Comparison of ENCODE assay signal across 18 cellular contexts in the genomic region with DNA sequence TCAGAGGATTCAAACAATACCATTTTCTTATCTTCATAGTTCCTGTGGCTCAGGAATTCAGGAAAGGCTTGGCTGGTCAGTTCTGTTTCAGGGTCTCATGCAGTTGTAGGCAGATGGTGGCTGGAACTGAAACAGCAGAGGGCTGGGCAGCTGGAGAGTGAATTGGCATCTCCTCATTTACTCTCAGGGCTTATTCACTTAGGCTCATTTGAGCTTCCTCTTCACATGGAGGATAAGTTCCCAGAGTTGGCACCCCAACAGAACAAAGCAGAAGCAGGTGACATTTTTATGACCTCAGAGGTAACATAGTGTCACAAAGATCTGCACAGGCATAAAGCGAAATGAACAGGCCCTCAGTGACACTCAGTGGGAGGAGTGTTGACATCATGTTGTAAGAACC.
DNase-seq lines count a peak whose midpoint lies in the region; ATAC-seq and TF ChIP-seq lines count a peak whose summit lies in the region.
"Had no signal": no experiment of that assay in that cellular context is flagged by ENCODE, and none has a peak within 500 bp of the region (broad histone marks: within the 10 kb centered on the region; RNA-seq: fewer than 3 reads in every experiment).

No MANE protein-coding gene starts in this region.

- DNase-seq in NCI-H1105 (lab: John Stamatoyannopoulos, UW) (peak; percentile 18), NCI-H1105 treated with DMSO at 0.1 percent for 48 hours (lab: John Stamatoyannopoulos, UW) (no peak), astrocyte of the cerebellum (ENCODE audit: low read depth) (peak; percentile 29), iris pigment epithelial cell (ENCODE audit: low read depth) (peak; percentile 65), pulmonary artery endothelial cell (ENCODE audit: low read depth, low spot score) (peak; percentile 64)
- no peak for DNase-seq in activated CD8-positive, alpha-beta memory T cell treated with anti-CD3 and anti-CD28 coated beads, Interleukin-2, amount 10 ng/mL, durations not matched to agents 7 days and 5 days
- DNase-seq: activated CD4-positive, alpha-beta T cell treated with anti-CD3 and anti-CD28 coated beads for 36 hours; activated effector memory CD4-positive, alpha-beta T cell treated with Interleukin-2 at 50 U/mL for 16 hours; foreskin melanocyte; GF-D8; NCI-H146; NCI-H446; stimulated activated CD4-positive, alpha-beta T cell treated with anti-CD3 and anti-CD28 coated beads, Interleukin-12 subunit alpha, Interleukin-12 subunit beta, amount 100 ng/mL, for 4 hours had no signal

- H3K27ac Mint-ChIP-seq in activated CD8-positive, alpha-beta memory T cell treated with anti-CD3 and anti-CD28 coated beads, Interleukin-2, amount 10 ng/mL, durations not matched to agents 7 days and 5 days = no peak overlapping the region
- H3K27ac Mint-ChIP-seq: activated CD4-positive, alpha-beta T cell treated with anti-CD3 and anti-CD28 coated beads for 36 hours; nephron had no signal

- TF ChIP-seq CTCF in astrocyte of the cerebellum (IDR thresholded peaks at IDR 0.05; ENCODE audit: low read depth, low read length, missing control alignments) = no peak

- H3K27me3 Mint-ChIP-seq in activated CD8-positive, alpha-beta memory T cell treated with anti-CD3 and anti-CD28 coated beads, Interleukin-2, amount 10 ng/mL, durations not matched to agents 7 days and 5 days = no peaks in the 10 kb centered on the region
- H3K27me3 Mint-ChIP-seq: activated CD4-positive, alpha-beta T cell treated with anti-CD3 and anti-CD28 coated beads for 36 hours had no signal

- ATAC-seq in GM21515 (IDR thresholded peaks at IDR 0.05; ENCODE audit: unreplicated experiment) (no peak), GM19395 (IDR thresholded peaks at IDR 0.05; ENCODE audit: unreplicated experiment) (no peak)
- ATAC-seq in activated CD8-positive, alpha-beta memory T cell treated with anti-CD3 and anti-CD28 coated beads, Interleukin-2, amount 10 ng/mL, durations not matched to agents 7 days and 5 days = no peak
- ATAC-seq: activated CD4-positive, alpha-beta T cell treated with anti-CD3 and anti-CD28 coated beads for 36 hours had no signal

- no peaks in the 10 kb centered on the region for H3K9me3 Mint-ChIP-seq in activated CD8-positive, alpha-beta memory T cell treated with anti-CD3 and anti-CD28 coated beads, Interleukin-2, amount 10 ng/mL, durations not matched to agents 7 days and 5 days (ENCODE audit: low read depth)
- H3K9me3 Mint-ChIP-seq: nephron had no signal

- no peak overlapping the region for H3K4me3 Mint-ChIP-seq in activated CD8-positive, alpha-beta memory T cell treated with anti-CD3 and anti-CD28 coated beads, Interleukin-2, amount 10 ng/mL, durations not matched to agents 7 days and 5 days
- H3K4me3 Mint-ChIP-seq: activated CD4-positive, alpha-beta T cell treated with anti-CD3 and anti-CD28 coated beads for 36 hours; nephron had no signal

- CTCF ChIA-PET in activated CD8-positive, alpha-beta memory T cell treated with anti-CD3 and anti-CD28 coated beads, Interleukin-2, amount 10 ng/mL, durations not matched to agents 7 days and 5 days (lab: Charles Lee) = no interaction called here

- in situ Hi-C loops in astrocyte of the cerebellum (cut with HindIII; ENCODE audit: low sequenced_read_pairs) = no loop called here

- H3K4me1 Mint-ChIP-seq in activated CD8-positive, alpha-beta memory T cell treated with anti-CD3 and anti-CD28 coated beads, Interleukin-2, amount 10 ng/mL, durations not matched to agents 7 days and 5 days = peaks cover 4% of the 10 kb centered on the region
- H3K4me1 Mint-ChIP-seq: activated CD4-positive, alpha-beta T cell treated with anti-CD3 and anti-CD28 coated beads for 36 hours; nephron had no signal

- H3K36me3 Mint-ChIP-seq in activated CD8-positive, alpha-beta memory T cell treated with anti-CD3 and anti-CD28 coated beads, Interleukin-2, amount 10 ng/mL, durations not matched to agents 7 days and 5 days = peaks cover 36% of the 10 kb centered on the region

- no peak overlapping the region for H3K4me3 ChIP-seq in astrocyte of the cerebellum (ENCODE audit: low read depth, low read length)
- H3K4me3 ChIP-seq: BLaER1 treated with 17β-estradiol and CSF1 and Interleukin-3, amounts not matched to agents 10 nM and 100 nM; lung had no signal

Comparison
In these comparisons a context has a peak if more than half of its experiments do, and no peak if none do; other contexts are left out.
1. DNase-seq: peak in NCI-H1105 (single experiment), astrocyte of the cerebellum (single experiment), iris pigment epithelial cell (single experiment) and pulmonary artery endothelial cell (single experiment); none in NCI-H1105 treated with DMSO at 0.1 percent for 48 hours (single experiment) and activated CD8-positive, alpha-beta memory T cell treated with anti-CD3 and anti-CD28 coated beads, Interleukin-2, amount 10 ng/mL, durations not matched to agents 7 days and 5 days (single experiment).